ENCODE assay signal across 12 cellular contexts in the genomic region with DNA sequence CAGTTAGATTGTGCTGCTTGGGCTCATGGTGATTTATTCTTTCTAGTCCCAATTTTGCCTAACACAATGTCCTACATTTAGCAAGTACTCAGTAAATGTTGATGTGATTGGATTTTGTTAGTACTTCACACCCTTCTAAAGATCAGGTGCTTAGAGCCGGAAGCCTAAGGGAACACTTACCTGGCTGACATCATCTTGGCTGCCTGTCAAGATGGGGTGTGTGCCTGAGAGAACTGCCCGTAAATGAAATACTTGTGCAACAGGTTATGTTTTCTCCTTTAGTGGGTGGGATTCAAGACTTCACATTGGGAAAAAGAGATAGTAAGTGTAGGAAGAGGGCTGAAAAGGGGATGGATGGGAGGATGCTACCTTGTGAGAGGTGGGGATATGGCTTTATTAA.
A peak's percentile ranks its signal among the peaks of the same experiment; 100 is the strongest.
DNase-seq lines count a peak whose midpoint lies in the region; TF ChIP-seq lines count a peak whose summit lies in the region.
"Had no signal": no experiment of that assay in that cellular context is flagged by ENCODE, and none has a peak within 500 bp of the region (broad histone marks: within the 10 kb centered on the region; RNA-seq: fewer than 3 reads in every experiment).

No MANE protein-coding gene starts in this region.

- H3K9me3 Mint-ChIP-seq in Calu3 (ENCODE audit: low read depth, unreplicated experiment), result no peaks in the 10 kb centered on the region
- H3K9me3 Mint-ChIP-seq: activated T-helper 17 cell treated with anti-CD3 and anti-CD28 coated beads, Interleukin-2, amount 50 U/mL, for 72 hours had no signal

- DNase-seq in Calu3, result peak; percentile 83
- peak; percentile 100 for DNase-seq in NCI-H2107 (lab: John Stamatoyannopoulos, UW)
- DNase-seq in NOMO-1 (lab: John Stamatoyannopoulos, UW; ENCODE audit: unreplicated experiment in 2 of 2), result no peak
- DNase-seq in SKM-1 (lab: John Stamatoyannopoulos, UW; ENCODE audit: unreplicated experiment), result no peak
- DNase-seq in NK-92 treated with Interleukin-12 subunit alpha and Interleukin-12 subunit beta, amount 100 ng/mL, for 24 hours (lab: John Stamatoyannopoulos, UW), result no peak
- no peak for DNase-seq in activated CD4-positive, alpha-beta T cell treated with anti-CD3 and anti-CD28 coated beads for 48 hours
- DNase-seq: BE2C, hypothalamus, KG1 had no signal

- peaks cover 5% of the 10 kb centered on the region for H3K36me3 Mint-ChIP-seq in Calu3 (ENCODE audit: insufficient read depth, unreplicated experiment)

- no peaks in the 10 kb centered on the region for H3K27me3 Mint-ChIP-seq in Calu3 (ENCODE audit: unreplicated experiment)
- H3K27me3 Mint-ChIP-seq: activated T-helper 17 cell treated with anti-CD3 and anti-CD28 coated beads, Interleukin-2, amount 50 U/mL, for 72 hours had no signal

- no peak for TF ChIP-seq CTCF in Calu3 (IDR thresholded peaks at IDR 0.05; ENCODE audit: unreplicated experiment)

- peak overlapping the region; percentile 41 for H3K27ac ChIP-seq in duodenal mucosa (ENCODE audit: low read depth, low read length)
- H3K27ac ChIP-seq in muscle layer of duodenum (ENCODE audit: low read length), result peak overlapping the region; percentile 41

- CTCF ChIA-PET in Calu3 (lab: Charles Lee), result interaction anchor here (1.0 kb wide), 1 partner anchor 63 kb away, joined by 5 read pairs; no protein-coding TSS in a partner anchor

- H3K36me3 ChIP-seq in duodenal mucosa (ENCODE audit: control insufficient read depth in 1 of 2, insufficient read depth in 2 of 2, low read length in 2 of 2), result no peaks in the 10 kb centered on the region
- H3K36me3 ChIP-seq in muscle layer of duodenum (ENCODE audit: control insufficient read depth in 1 of 2, insufficient read depth in 2 of 2, low read length in 2 of 2), result peaks cover 0 to 5% of the 10 kb centered on the region in 2 donors
- H3K36me3 ChIP-seq: BE2C had no signal

- H3K4me3 ChIP-seq in duodenal mucosa (ENCODE audit: low read depth in 1 of 2, low read length in 2 of 2), result no peak overlapping the region
- no peak overlapping the region for H3K4me3 ChIP-seq in muscle layer of duodenum (ENCODE audit: low read depth in 1 of 2, low read length in 2 of 2)

- H3K9me3 ChIP-seq in duodenal mucosa (ENCODE audit: control insufficient read depth in 1 of 2, low read length in 2 of 2) (no peaks in the 10 kb centered on the region), muscle layer of duodenum (ENCODE audit: control insufficient read depth in 1 of 2, low read length in 2 of 2) (no peaks in the 10 kb centered on the region)
- H3K9me3 ChIP-seq: BE2C had no signal

- peak overlapping the region; percentile 8 for H3K4me3 Mint-ChIP-seq in Calu3 (ENCODE audit: low read depth, unreplicated experiment)
- H3K4me3 Mint-ChIP-seq: activated T-helper 17 cell treated with anti-CD3 and anti-CD28 coated beads, Interleukin-2, amount 50 U/mL, for 72 hours had no signal

- BruUV-seq in Calu3 (replicated peaks; lab: Mats Ljungman, UMichigan), result no TSS peak

- H3K9ac ChIP-seq in duodenal mucosa (ENCODE audit: low read depth in 1 of 2, low read length in 2 of 2), result no peak overlapping the region

- H3K27me3 ChIP-seq in duodenal mucosa (ENCODE audit: control insufficient read depth in 1 of 2, insufficient read depth in 2 of 2, low read length in 2 of 2), result no peaks in the 10 kb centered on the region
- no peaks in the 10 kb centered on the region for H3K27me3 ChIP-seq in muscle layer of duodenum (ENCODE audit: low read depth, low read length)
- H3K27me3 ChIP-seq: BE2C had no signal

- H3K4me1 ChIP-seq in duodenal mucosa (ENCODE audit: control insufficient read depth in 1 of 2, insufficient read depth in 2 of 2, low read length in 2 of 2) (peaks cover 6 to 29% of the 10 kb centered on the region in 2 donors), muscle layer of duodenum (ENCODE audit: control insufficient read depth in 1 of 2, insufficient read depth in 2 of 2, low read length in 2 of 2) (peaks cover 22 to 35% of the 10 kb centered on the region in 2 donors)

- peaks cover 67% of the 10 kb centered on the region for H3K4me1 Mint-ChIP-seq in Calu3 (ENCODE audit: low read depth, unreplicated experiment)
- H3K4me1 Mint-ChIP-seq: activated T-helper 17 cell treated with anti-CD3 and anti-CD28 coated beads, Interleukin-2, amount 50 U/mL, for 72 hours had no signal

- H3K27ac Mint-ChIP-seq in Calu3 (ENCODE audit: unreplicated experiment), result peak overlapping the region; percentile 80
- H3K27ac Mint-ChIP-seq: activated T-helper 17 cell treated with anti-CD3 and anti-CD28 coated beads, Interleukin-2, amount 50 U/mL, for 72 hours had no signal

- intact Hi-C loops in Calu3 (cut with micrococcal nuclease; ENCODE audit: unreplicated experiment), result loop anchor here (1.0 kb wide), 1 partner anchor 129 kb away; no protein-coding TSS in a partner anchor

Comparison
In these comparisons a context has a peak if more than half of its experiments do, and no peak if none do; other contexts are left out.
1. DNase-seq: peak in Calu3 (single experiment) and NCI-H2107 (single experiment); none in NOMO-1 (0 of 2), SKM-1 (single experiment), NK-92 treated with Interleukin-12 subunit alpha and Interleukin-12 subunit beta, amount 100 ng/mL, for 24 hours (single experiment) and activated CD4-positive, alpha-beta T cell treated with anti-CD3 and anti-CD28 coated beads for 48 hours (single experiment).